1 cellular context compared by ENCODE assay signal in genomic region chr3:5187152-5187919, GRCh38.
TF ChIP-seq lines count a peak whose summit lies in the region.

Gene EDEM1 (plus strand): TSS chr3:5187707. CDS start chr3:5187806, 99 bp downstream.

TF ChIP-seq in HepG2, 621 proteins besides CTCF, POLR2A, EP300 and RAD21 (continued from another document and continues in another):
- TF ChIP-seq ZNF609 (CRISPR knock-in tag; IDR thresholded peaks at IDR 0.05; ENCODE audit: borderline replicate concordance) (no peak), NR2F2 (IDR thresholded peaks at IDR 0.05; ENCODE audit: borderline replicate concordance, low read depth) (no peak), ZNF703 (CRISPR knock-in tag; IDR thresholded peaks at IDR 0.05; ENCODE audit: borderline replicate concordance) (no peak), ZNF121 (CRISPR knock-in tag; IDR thresholded peaks at IDR 0.05) (no peak), SETDB1 (CRISPR knock-in tag; IDR thresholded peaks at IDR 0.05; ENCODE audit: borderline replicate concordance) (no peak), NONO (IDR thresholded peaks at IDR 0.05) (no peak), NONO (CRISPR knock-in tag; conservative IDR thresholded peaks at IDR 0.05) (peak; percentile 71; the same call in 1 of the 2 replicates), ATF6 (CRISPR knock-in tag; conservative IDR thresholded peaks at IDR 0.05) (no peak), RBM22 (optimal IDR thresholded peaks at IDR 0.05; ENCODE audit: low read length) (peak; percentile 27), FOSL1 (CRISPR knock-in tag; IDR thresholded peaks at IDR 0.05; ENCODE audit: borderline replicate concordance) (no peak), NFE2L1 (CRISPR knock-in tag; IDR thresholded peaks at IDR 0.05; ENCODE audit: borderline replicate concordance) (no peak), E2F1 (CRISPR knock-in tag; IDR thresholded peaks at IDR 0.05) (no peak), ZNF589 (CRISPR knock-in tag; conservative IDR thresholded peaks at IDR 0.05) (no peak), GRHL1 (CRISPR knock-in tag; conservative IDR thresholded peaks at IDR 0.05) (no peak), ZSCAN5A (CRISPR knock-in tag; IDR thresholded peaks at IDR 0.05; ENCODE audit: borderline replicate concordance) (no peak), ZNF678 (CRISPR knock-in tag; IDR thresholded peaks at IDR 0.05) (no peak), ISX (CRISPR knock-in tag; conservative IDR thresholded peaks at IDR 0.05) (no peak), SYNCRIP (IDR thresholded peaks at IDR 0.05; ENCODE audit: insufficient read depth, low read depth, low read length) (no peak), MZF1 (CRISPR knock-in tag; IDR thresholded peaks at IDR 0.05; ENCODE audit: borderline replicate concordance) (no peak), NFKBIZ (CRISPR knock-in tag; IDR thresholded peaks at IDR 0.05) (0 out of 2 replicates have a peak, but pooled peaks have one; percentile 65), JUN (CRISPR knock-in tag; IDR thresholded peaks at IDR 0.05) (no peak), PHF21A (CRISPR knock-in tag; IDR thresholded peaks at IDR 0.05) (no peak; the same call in 1 of the 2 replicates), ZNF768 (CRISPR knock-in tag; IDR thresholded peaks at IDR 0.05) (no peak), AHR (CRISPR knock-in tag; IDR thresholded peaks at IDR 0.05) (no peak), BCLAF1 (IDR thresholded peaks at IDR 0.05) (no peak), ELF1 (CRISPR knock-in tag; IDR thresholded peaks at IDR 0.05) (peak; percentile 68), HDAC2 (CRISPR knock-in tag; IDR thresholded peaks at IDR 0.05) (peak; percentile 55; the same call in 1 of the 2 replicates), ZFY (CRISPR knock-in tag; IDR thresholded peaks at IDR 0.05) (peak; percentile 84), GLMP (CRISPR knock-in tag; IDR thresholded peaks at IDR 0.05; ENCODE audit: borderline replicate concordance) (no peak), ARHGAP35 (CRISPR knock-in tag; IDR thresholded peaks at IDR 0.05; ENCODE audit: borderline replicate concordance) (no peak), POLR2AphosphoS2 (IDR thresholded peaks at IDR 0.05; ENCODE audit: low read depth, low read length) (0 out of 2 replicates have a peak, but pooled peaks have one; percentile 60), TOPORS (CRISPR knock-in tag; IDR thresholded peaks at IDR 0.05) (no peak), YEATS2 (CRISPR knock-in tag; IDR thresholded peaks at IDR 0.05; ENCODE audit: borderline replicate concordance) (peak; percentile 62; the same call in 1 of the 2 replicates), SNAI1 (CRISPR knock-in tag; IDR thresholded peaks at IDR 0.05; ENCODE audit: borderline replicate concordance) (no peak), KIAA2018 (CRISPR knock-in tag; IDR thresholded peaks at IDR 0.05; ENCODE audit: borderline replicate concordance) (no peak)
